20 cellular contexts compared by ENCODE assay signal in genomic region chr13:75324413-75324940, GRCh38.
DNase-seq lines count a peak whose midpoint lies in the region; ATAC-seq and TF ChIP-seq lines count a peak whose summit lies in the region.
"Had no signal": no experiment of that assay in that cellular context is flagged by ENCODE, and none has a peak within 500 bp of the region (broad histone marks: within the 10 kb centered on the region; RNA-seq: fewer than 3 reads in every experiment).

No MANE protein-coding gene starts in this region.

- H3K36me3 ChIP-seq in OCI-LY3 (replicated peaks; ENCODE audit: low read depth, low read length) = peaks cover 9% of the 10 kb centered on the region
- H3K36me3 ChIP-seq: breast epithelium had no signal

- no peaks in the 10 kb centered on the region for H3K27me3 ChIP-seq in OCI-LY3 (ENCODE audit: low read depth, low read length)
- H3K27me3 ChIP-seq: breast epithelium, esophagus muscularis mucosa had no signal

- no peak for TF ChIP-seq CTCF in OCI-LY3 (IDR thresholded peaks at IDR 0.05; ENCODE audit: low read depth, low read length)

- H3K36me3 Mint-ChIP-seq in activated naive CD4-positive, alpha-beta T cell treated with anti-CD3 and anti-CD28 coated beads, Interleukin-2, amount 50 U/mL, for 24 hours = peaks cover 7% of the 10 kb centered on the region
- H3K36me3 Mint-ChIP-seq in activated naive CD8-positive, alpha-beta T cell treated with anti-CD3 and anti-CD28 coated beads for 36 hours = peaks cover 24% of the 10 kb centered on the region

- no peak for ATAC-seq in stimulated activated naive CD8-positive, alpha-beta T cell treated with anti-CD3 and anti-CD28 coated beads, Interleukin-15, amount 100 ng/mL, for 72 hours
- ATAC-seq in GM21723 (IDR thresholded peaks at IDR 0.05; ENCODE audit: unreplicated experiment) = no peak
- ATAC-seq: GM12878, Right ventricle myocardium inferior, sciatic nerve had no signal

- no peak overlapping the region for H3K9ac ChIP-seq in OCI-LY3 (ENCODE audit: low read length)

- H2AFZ ChIP-seq in OCI-LY3 (ENCODE audit: low read depth, low read length) = no peak overlapping the region

- DNase-seq in activated naive CD4-positive, alpha-beta T cell treated with anti-CD3 and anti-CD28 coated beads, Interleukin-2, amount 50 U/mL, for 16 hours = no peak
- DNase-seq in activated naive CD8-positive, alpha-beta T cell treated with anti-CD3 and anti-CD28 coated beads for 36 hours = no peak
- DNase-seq in stimulated activated naive CD8-positive, alpha-beta T cell treated with anti-CD3 and anti-CD28 coated beads, Interleukin-15, amount 100 ng/mL, for 72 hours = no peak
- DNase-seq in NCI-H510A (lab: John Stamatoyannopoulos, UW) (no peak), substantia nigra (lab: John Stamatoyannopoulos, UW) (no peak)
- DNase-seq: activated CD4-positive, alpha-beta T cell treated with anti-CD3 and anti-CD28 coated beads, Interleukin-2, amount 50 U/mL, for 48 hours; glutamatergic neuron; HCEC 1CT; NCI-H2227 treated with DMSO at 0.1 percent for 48 hours; NK-92 treated with Interleukin-12 subunit alpha and Interleukin-12 subunit beta, amount 100 ng/mL, for 24 hours; stimulated activated CD4-positive, alpha-beta T cell treated with anti-CD3 and anti-CD28 coated beads, Interleukin-1b, Interleukin-23, amount 100 ng/mL, for 48 hours; T1000 had no signal

- no peaks in the 10 kb centered on the region for H4K20me1 ChIP-seq in OCI-LY3 (ENCODE audit: insufficient read depth, low read length)

- H3K79me2 ChIP-seq in OCI-LY3 (ENCODE audit: low read length) = no peaks in the 10 kb centered on the region

- H3K27ac Mint-ChIP-seq in activated naive CD4-positive, alpha-beta T cell treated with anti-CD3 and anti-CD28 coated beads, Interleukin-2, amount 50 U/mL, for 24 hours = peak overlapping the region; percentile 91
- H3K27ac Mint-ChIP-seq in activated naive CD8-positive, alpha-beta T cell treated with anti-CD3 and anti-CD28 coated beads for 36 hours = peak overlapping the region; percentile 84
- H3K27ac Mint-ChIP-seq in stimulated activated naive CD8-positive, alpha-beta T cell treated with anti-CD3 and anti-CD28 coated beads, Interleukin-15, amount 100 ng/mL, for 72 hours = peak overlapping the region; percentile 69 to 91

- H3K4me1 ChIP-seq in OCI-LY3 (ENCODE audit: low read length) = peaks cover 39% of the 10 kb centered on the region
- H3K4me1 ChIP-seq: breast epithelium had no signal

- H3K9me3 ChIP-seq in OCI-LY3 (ENCODE audit: insufficient read depth, low read length) = no peaks in the 10 kb centered on the region
- H3K9me3 ChIP-seq: breast epithelium, esophagus muscularis mucosa had no signal

- H3K4me3 Mint-ChIP-seq in activated naive CD4-positive, alpha-beta T cell treated with anti-CD3 and anti-CD28 coated beads, Interleukin-2, amount 50 U/mL, for 24 hours = peak overlapping the region; percentile 88
- peak overlapping the region; percentile 96 for H3K4me3 Mint-ChIP-seq in activated naive CD8-positive, alpha-beta T cell treated with anti-CD3 and anti-CD28 coated beads for 36 hours
- peak overlapping the region; percentile 83 to 91 for H3K4me3 Mint-ChIP-seq in stimulated activated naive CD8-positive, alpha-beta T cell treated with anti-CD3 and anti-CD28 coated beads, Interleukin-15, amount 100 ng/mL, for 72 hours

- H3K4me2 ChIP-seq in OCI-LY3 (ENCODE audit: low read length) = peak overlapping the region; percentile 98

- H3K9me3 Mint-ChIP-seq in activated naive CD4-positive, alpha-beta T cell treated with anti-CD3 and anti-CD28 coated beads, Interleukin-2, amount 50 U/mL, for 24 hours = no peaks in the 10 kb centered on the region
- H3K9me3 Mint-ChIP-seq in activated naive CD8-positive, alpha-beta T cell treated with anti-CD3 and anti-CD28 coated beads for 36 hours = no peaks in the 10 kb centered on the region
- H3K9me3 Mint-ChIP-seq in stimulated activated naive CD8-positive, alpha-beta T cell treated with anti-CD3 and anti-CD28 coated beads, Interleukin-15, amount 100 ng/mL, for 72 hours = no peaks in the 10 kb centered on the region

- H3K27me3 Mint-ChIP-seq in activated naive CD4-positive, alpha-beta T cell treated with anti-CD3 and anti-CD28 coated beads, Interleukin-2, amount 50 U/mL, for 24 hours = no peaks in the 10 kb centered on the region
- H3K27me3 Mint-ChIP-seq in activated naive CD8-positive, alpha-beta T cell treated with anti-CD3 and anti-CD28 coated beads for 36 hours = no peaks in the 10 kb centered on the region
- no peaks in the 10 kb centered on the region for H3K27me3 Mint-ChIP-seq in stimulated activated naive CD8-positive, alpha-beta T cell treated with anti-CD3 and anti-CD28 coated beads, Interleukin-15, amount 100 ng/mL, for 72 hours

- H3K4me3 ChIP-seq in OCI-LY3 (ENCODE audit: low read length) = peak overlapping the region; percentile 81
- H3K4me3 ChIP-seq: breast epithelium, esophagus muscularis mucosa, GM12878 had no signal

- peaks cover 63% of the 10 kb centered on the region for H3K4me1 Mint-ChIP-seq in activated naive CD4-positive, alpha-beta T cell treated with anti-CD3 and anti-CD28 coated beads, Interleukin-2, amount 50 U/mL, for 24 hours
- H3K4me1 Mint-ChIP-seq in activated naive CD8-positive, alpha-beta T cell treated with anti-CD3 and anti-CD28 coated beads for 36 hours = peaks cover 41% of the 10 kb centered on the region
- H3K4me1 Mint-ChIP-seq in stimulated activated naive CD8-positive, alpha-beta T cell treated with anti-CD3 and anti-CD28 coated beads, Interleukin-15, amount 100 ng/mL, for 72 hours = peaks cover 41% of the 10 kb centered on the region

- H3K27ac ChIP-seq in OCI-LY3 (ENCODE audit: low read length) (no peak overlapping the region), substantia nigra (ENCODE audit: low read depth, low read length, poor library complexity, severe bottlenecking) (no peak overlapping the region)
- H3K27ac ChIP-seq: esophagus muscularis mucosa had no signal
